Comparison of ENCODE assay signal across 8 cellular contexts in the genomic region with DNA sequence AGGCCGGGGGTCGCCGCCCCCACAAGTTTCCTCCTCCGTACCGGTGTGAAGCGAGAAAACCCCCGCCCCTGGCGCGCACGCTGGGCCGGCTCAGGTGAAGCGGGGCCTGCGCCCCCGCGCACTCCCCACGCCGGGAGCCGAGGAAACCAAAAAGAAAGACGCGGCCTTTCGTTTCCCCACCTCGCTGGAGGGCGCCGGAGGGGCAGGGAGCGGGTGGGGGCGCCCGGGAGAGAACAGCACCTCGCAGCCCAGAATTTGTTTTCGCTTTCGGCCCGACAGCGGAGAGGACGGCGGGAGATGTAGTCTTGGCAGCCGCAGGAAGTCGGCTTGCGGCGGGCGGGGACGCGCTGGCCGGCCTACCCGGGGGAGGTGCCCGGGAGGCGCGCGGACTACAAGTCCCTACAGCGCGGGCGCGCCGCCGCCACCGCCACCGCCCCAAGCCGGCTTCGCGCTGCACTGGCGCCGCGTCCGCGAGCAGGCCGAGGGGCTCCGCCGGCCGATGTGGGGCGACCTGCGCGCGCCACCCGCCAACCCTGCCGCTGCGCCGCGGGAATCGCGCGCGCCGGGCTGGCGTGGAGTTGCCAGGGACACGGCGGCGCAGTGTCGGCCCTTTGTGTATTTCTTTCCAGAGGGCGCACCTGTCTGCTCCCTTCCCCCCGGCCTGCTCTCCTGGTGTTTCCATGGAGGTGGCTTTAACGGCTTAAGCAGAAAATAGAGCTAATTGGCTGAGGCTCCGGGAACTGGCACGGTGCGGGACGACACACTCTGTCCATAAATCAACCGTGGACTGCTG. TPM values are rescaled to one million over a fixed set of nuclear protein-coding genes. Genes with fewer than 3 reads are reported as not detected.
DNase-seq lines count a peak whose midpoint lies in the region; ATAC-seq and TF ChIP-seq lines count a peak whose summit lies in the region.

A gene with protein sequence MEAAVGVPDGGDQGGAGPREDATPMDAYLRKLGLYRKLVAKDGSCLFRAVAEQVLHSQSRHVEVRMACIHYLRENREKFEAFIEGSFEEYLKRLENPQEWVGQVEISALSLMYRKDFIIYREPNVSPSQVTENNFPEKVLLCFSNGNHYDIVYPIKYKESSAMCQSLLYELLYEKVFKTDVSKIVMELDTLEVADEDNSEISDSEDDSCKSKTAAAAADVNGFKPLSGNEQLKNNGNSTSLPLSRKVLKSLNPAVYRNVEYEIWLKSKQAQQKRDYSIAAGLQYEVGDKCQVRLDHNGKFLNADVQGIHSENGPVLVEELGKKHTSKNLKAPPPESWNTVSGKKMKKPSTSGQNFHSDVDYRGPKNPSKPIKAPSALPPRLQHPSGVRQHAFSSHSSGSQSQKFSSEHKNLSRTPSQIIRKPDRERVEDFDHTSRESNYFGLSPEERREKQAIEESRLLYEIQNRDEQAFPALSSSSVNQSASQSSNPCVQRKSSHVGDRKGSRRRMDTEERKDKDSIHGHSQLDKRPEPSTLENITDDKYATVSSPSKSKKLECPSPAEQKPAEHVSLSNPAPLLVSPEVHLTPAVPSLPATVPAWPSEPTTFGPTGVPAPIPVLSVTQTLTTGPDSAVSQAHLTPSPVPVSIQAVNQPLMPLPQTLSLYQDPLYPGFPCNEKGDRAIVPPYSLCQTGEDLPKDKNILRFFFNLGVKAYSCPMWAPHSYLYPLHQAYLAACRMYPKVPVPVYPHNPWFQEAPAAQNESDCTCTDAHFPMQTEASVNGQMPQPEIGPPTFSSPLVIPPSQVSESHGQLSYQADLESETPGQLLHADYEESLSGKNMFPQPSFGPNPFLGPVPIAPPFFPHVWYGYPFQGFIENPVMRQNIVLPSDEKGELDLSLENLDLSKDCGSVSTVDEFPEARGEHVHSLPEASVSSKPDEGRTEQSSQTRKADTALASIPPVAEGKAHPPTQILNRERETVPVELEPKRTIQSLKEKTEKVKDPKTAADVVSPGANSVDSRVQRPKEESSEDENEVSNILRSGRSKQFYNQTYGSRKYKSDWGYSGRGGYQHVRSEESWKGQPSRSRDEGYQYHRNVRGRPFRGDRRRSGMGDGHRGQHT (minus strand): TSS at position 292 of the 793 bp plus-strand sequence. CDS start 616 bp downstream, outside the sequence.

- TF ChIP-seq CTCF in dorsolateral prefrontal cortex (IDR thresholded peaks at IDR 0.05 in 54 of 56, conservative IDR thresholded peaks at IDR 0.05 in 2 of 56; ENCODE audit: low read depth in 1 of 56, partially characterized antibody in 56 of 56) (peak in 39 of 56 donors; percentile 7 to 59 (median 32)), right lobe of liver (IDR thresholded peaks at IDR 0.05) (peak in 1 of 4 donors; percentile 7)

- peak; percentile 80 for TF ChIP-seq POLR2A in right lobe of liver (IDR thresholded peaks at IDR 0.05)

- no peaks in the 10 kb centered on the region for H3K36me3 Mint-ChIP-seq in CD4-positive, CD25-positive, alpha-beta regulatory T cell
- peaks cover 16% of the 10 kb centered on the region for H3K36me3 Mint-ChIP-seq in activated CD4-positive, alpha-beta memory T cell treated with anti-CD3 and anti-CD28 coated beads for 36 hours

- H3K4me1 ChIP-seq in CD4-positive, CD25-positive, alpha-beta regulatory T cell (ENCODE audit: control insufficient read depth, insufficient read depth, low read length, poor library complexity, severe bottlenecking) = peaks cover 35% of the 10 kb centered on the region
- peaks cover 0 to 20% (median 8%) of the 10 kb centered on the region in 4 donors for H3K4me1 ChIP-seq in right lobe of liver

- H3K27me3 ChIP-seq in CD4-positive, CD25-positive, alpha-beta regulatory T cell (ENCODE audit: control insufficient read depth, insufficient read depth, low read length) = no peaks in the 10 kb centered on the region
- H3K27me3 ChIP-seq in dorsolateral prefrontal cortex = no peaks in the 10 kb centered on the region
- H3K27me3 ChIP-seq in right lobe of liver = no peaks in the 10 kb centered on the region

- POLR2A ChIA-PET in activated CD4-positive, alpha-beta memory T cell treated with anti-CD3 and anti-CD28 coated beads for 36 hours (lab: Charles Lee) = interaction anchor here (0.6 kb wide), 1 partner anchor 39 kb away, joined by 3 read pairs; no protein-coding TSS in a partner anchor

- peak; percentile 93 to 98 (median 96) for DNase-seq in CD4-positive, CD25-positive, alpha-beta regulatory T cell
- DNase-seq in NCI-H82 (lab: John Stamatoyannopoulos, UW) (peak; percentile 96), dorsolateral prefrontal cortex (peak; percentile 87 to 97 (median 94)), right lobe of liver (peak; percentile 97 to 98 (median 97))
- peak; percentile 97 for DNase-seq in activated CD4-positive, alpha-beta memory T cell treated with anti-CD3 and anti-CD28 coated beads for 36 hours
- peak; percentile 91 to 99 for DNase-seq in stimulated activated CD4-positive, alpha-beta T cell treated with anti-CD3 and anti-CD28 coated beads, Interleukin-4, amount 100 ng/mL, for 4 hours

- H3K9me3 Mint-ChIP-seq in CD4-positive, CD25-positive, alpha-beta regulatory T cell = no peaks in the 10 kb centered on the region
- H3K9me3 Mint-ChIP-seq in activated CD4-positive, alpha-beta memory T cell treated with anti-CD3 and anti-CD28 coated beads for 36 hours = no peaks in the 10 kb centered on the region

- peaks cover 20 to 41% (median 27%) of the 10 kb centered on the region in 4 donors for H3K4me1 Mint-ChIP-seq in CD4-positive, CD25-positive, alpha-beta regulatory T cell
- H3K4me1 Mint-ChIP-seq in activated CD4-positive, alpha-beta memory T cell treated with anti-CD3 and anti-CD28 coated beads for 36 hours (ENCODE audit: low read depth) = peaks cover 25% of the 10 kb centered on the region

- peak within 1 kb of the TSS; percentile 95 for H3K27ac ChIP-seq in CD4-positive, CD25-positive, alpha-beta regulatory T cell (ENCODE audit: insufficient read depth, low read length, poor library complexity, severe bottlenecking)
- H3K27ac ChIP-seq in dorsolateral prefrontal cortex = peak within 1 kb of the TSS; percentile 85 to 99 (median 95)
- H3K27ac ChIP-seq in right lobe of liver = peak within 1 kb of the TSS; percentile 97 to 99 (median 99)

- H3K4me3 ChIP-seq in CD4-positive, CD25-positive, alpha-beta regulatory T cell (ENCODE audit: low read depth, low read length) = peak within 1 kb of the TSS; percentile 98
- peak within 1 kb of the TSS; percentile 63 to 94 (median 83) for H3K4me3 ChIP-seq in dorsolateral prefrontal cortex
- H3K4me3 ChIP-seq in right lobe of liver = peak within 1 kb of the TSS; percentile 73 to 80 (median 74)

- intact Hi-C loops in activated CD4-positive, alpha-beta memory T cell treated with anti-CD3 and anti-CD28 coated beads for 36 hours (cut with micrococcal nuclease) = loop anchor here (1.0 to 10.0 kb wide), 8 partner anchors 82 to 1667 kb away; partner anchors contain the start of genes ABCE1, ANAPC10, LSM6 and MMAA
- intact Hi-C loops in dorsolateral prefrontal cortex (cut with DNase I) = loop anchor here (2.0 to 10.0 kb wide), 4 partner anchors 82 to 552 kb away; partner anchors contain the start of genes SMAD1 (in 2 of the 2), ABCE1 (in 1 of the 2) and ANAPC10 (in 1 of the 2)
- intact Hi-C loops in right lobe of liver (cut with DNase I) = no loop called here

- peak; percentile 85 to 91 for ATAC-seq in CD4-positive, CD25-positive, alpha-beta regulatory T cell (ENCODE audit: low read depth in 2 of 2)
- ATAC-seq in GM19397 (IDR thresholded peaks at IDR 0.05; ENCODE audit: unreplicated experiment) = peak; percentile 84
- ATAC-seq in HG03571 (IDR thresholded peaks at IDR 0.05; ENCODE audit: unreplicated experiment) = peak; percentile 77
- peak; percentile 80 to 94 (median 88) for ATAC-seq in right lobe of liver

- H3K4me3 Mint-ChIP-seq in CD4-positive, CD25-positive, alpha-beta regulatory T cell = peak within 1 kb of the TSS; percentile 93 to 99 (median 96)
- H3K4me3 Mint-ChIP-seq in activated CD4-positive, alpha-beta memory T cell treated with anti-CD3 and anti-CD28 coated beads for 36 hours = peak within 1 kb of the TSS; percentile 96

- 0% methylated on average over 15 of the region's 94 CpGs for WGBS in right lobe of liver (ENCODE audit: insufficient coverage, low coverage, low lambda C conversion rate, missing lambda C conversion rate)

- H3K9me3 ChIP-seq in CD4-positive, CD25-positive, alpha-beta regulatory T cell (ENCODE audit: control insufficient read depth in 2 of 2, low read length in 2 of 2) = no peaks in the 10 kb centered on the region
- no peaks in the 10 kb centered on the region for H3K9me3 ChIP-seq in right lobe of liver

- no peaks in the 10 kb centered on the region for H3K27me3 Mint-ChIP-seq in CD4-positive, CD25-positive, alpha-beta regulatory T cell
- no peaks in the 10 kb centered on the region for H3K27me3 Mint-ChIP-seq in activated CD4-positive, alpha-beta memory T cell treated with anti-CD3 and anti-CD28 coated beads for 36 hours

- H3K27ac Mint-ChIP-seq in CD4-positive, CD25-positive, alpha-beta regulatory T cell = peak within 1 kb of the TSS; percentile 92 to 96 (median 94)
- H3K27ac Mint-ChIP-seq in activated CD4-positive, alpha-beta memory T cell treated with anti-CD3 and anti-CD28 coated beads for 36 hours = peak within 1 kb of the TSS; percentile 98

- CTCF ChIA-PET in activated CD4-positive, alpha-beta memory T cell treated with anti-CD3 and anti-CD28 coated beads for 36 hours (lab: Charles Lee) = interaction anchor here (0.6 to 1.8 kb wide), 4 partner anchors 36 to 439 kb away, joined by 3 to 5 read pairs (median 3); partner anchors contain the start of gene MMAA

- H3K36me3 ChIP-seq in CD4-positive, CD25-positive, alpha-beta regulatory T cell (ENCODE audit: control insufficient read depth, insufficient read depth, low read length) = no peaks in the 10 kb centered on the region
- H3K36me3 ChIP-seq in right lobe of liver = no peaks in the 10 kb centered on the region

RNA-seq across cellular contexts. Expression of the gene that starts here (rescaled TPM):
- 74.9 TPM for total RNA-seq in CD4-positive, CD25-positive, alpha-beta regulatory T cell
- 10 to 100 TPM; 10.6 to 13.1 (median 12.6) TPM for polyA plus RNA-seq in CD4-positive, CD25-positive, alpha-beta regulatory T cell
- 10 to 100 TPM; 41.5 to 43.3 TPM for total RNA-seq in activated CD4-positive, alpha-beta memory T cell treated with anti-CD3 and anti-CD28 coated beads for 36 hours
- total RNA-seq in dorsolateral prefrontal cortex (10 to 100 TPM; 33.5 to 84.1 (median 49.7) TPM), right lobe of liver (10 to 100 TPM; 13.8 to 25.6 (median 20.2) TPM)

Comparison
In these comparisons a context has a peak if more than half of its experiments do, and no peak if none do; other contexts are left out.
1. Peak in every context shown above with its lines: DNase-seq, ATAC-seq, H3K4me3 ChIP-seq and H3K27ac ChIP-seq.
2. intact Hi-C loops: an anchor here in activated CD4-positive, alpha-beta memory T cell treated with anti-CD3 and anti-CD28 coated beads for 36 hours (1.0 to 10.0 kb wide) and dorsolateral prefrontal cortex (2.0 to 10.0 kb wide); none called in right lobe of liver.